Comparison of ENCODE assay signal across 7 cellular contexts in genomic region chr17:30713805-30714204, GRCh38.
DNase-seq lines count a peak whose midpoint lies in the region; ATAC-seq and TF ChIP-seq lines count a peak whose summit lies in the region.
"Not testable (repeated sequence)": the region's sequence is repeated elsewhere in the genome, so short reads cannot be mapped to it uniquely, and the experiment has no call there.

No MANE protein-coding gene starts in this region.

- H3K9me2 ChIP-seq in OCI-LY7 (ENCODE audit: insufficient read depth, low read length), result not testable (repeated sequence)

- H2AFZ ChIP-seq in OCI-LY7 (ENCODE audit: low read length), result not testable (repeated sequence)

- H3K4me2 ChIP-seq in OCI-LY7 (ENCODE audit: low read length), result peak overlapping the region; percentile 62

- H3K27me3 Mint-ChIP-seq in dendritic cell treated with granulocyte-macrophage colony-stimulating factor and Interleukin-4, amounts not matched to agents 40 ng/mL and 50 ng/mL, for 4 days; nephron progenitor cell (ENCODE audit: low read depth, poor library complexity); type B pancreatic cell: not testable (repeated sequence)

- H3K4me3 ChIP-seq in LNCaP clone FGC (ENCODE audit: low read depth, low read length), result not testable (repeated sequence)
- peak overlapping the region; percentile 1 for H3K4me3 ChIP-seq in OCI-LY7 (ENCODE audit: low read depth, low read length, poor library complexity, severe bottlenecking)

- not testable (repeated sequence) for BruUV-seq in OCI-LY7 (replicated peaks; lab: Mats Ljungman, UMichigan)

- ATAC-seq in Right ventricle myocardium superior (ENCODE audit: poor library complexity), result not testable (repeated sequence)

- H3K27ac ChIP-seq in OCI-LY7 (ENCODE audit: low read depth, low read length, poor library complexity, severe bottlenecking), result peak overlapping the region; percentile 61

- peaks cover 92% of the 10 kb centered on the region for H3K79me2 ChIP-seq in OCI-LY7 (ENCODE audit: insufficient read depth, low read depth, low read length)

- intact Hi-C loops in OCI-LY7 (cut with micrococcal nuclease; ENCODE audit: unreplicated experiment); dendritic cell treated with granulocyte-macrophage colony-stimulating factor and Interleukin-4, amounts not matched to agents 40 ng/mL and 50 ng/mL, for 4 days (cut with micrococcal nuclease); Right ventricle myocardium superior (cut with DNase I): not testable (repeated sequence)

- H3K9me3 ChIP-seq in OCI-LY7 (ENCODE audit: low read length), result not testable (repeated sequence)

- H3K36me3 ChIP-seq in OCI-LY7 (ENCODE audit: insufficient read depth, low read length), result peaks cover 13% of the 10 kb centered on the region; the same call in 1 of the 2 replicates

- not testable (repeated sequence) for TF ChIP-seq CTCF in LNCaP clone FGC (IDR thresholded peaks at IDR 0.05; ENCODE audit: control insufficient read depth, extremely low read depth, insufficient read depth); OCI-LY7 (conservative IDR thresholded peaks at IDR 0.05; ENCODE audit: low read length); nephron progenitor cell (IDR thresholded peaks at IDR 0.05); type B pancreatic cell (conservative IDR thresholded peaks at IDR 0.05)

- H4K20me1 ChIP-seq in OCI-LY7 (ENCODE audit: insufficient read depth, low read length), result not testable (repeated sequence)

- H3K36me3 Mint-ChIP-seq in dendritic cell treated with granulocyte-macrophage colony-stimulating factor and Interleukin-4, amounts not matched to agents 40 ng/mL and 50 ng/mL, for 4 days (ENCODE audit: low read depth), result peaks cover 26% of the 10 kb centered on the region
- H3K36me3 Mint-ChIP-seq in nephron progenitor cell (ENCODE audit: low read depth), result peaks cover 19% of the 10 kb centered on the region
- not testable (repeated sequence) for H3K36me3 Mint-ChIP-seq in type B pancreatic cell

- H3K4me3 Mint-ChIP-seq in dendritic cell treated with granulocyte-macrophage colony-stimulating factor and Interleukin-4, amounts not matched to agents 40 ng/mL and 50 ng/mL, for 4 days; nephron progenitor cell: not testable (repeated sequence)
- peak overlapping the region; percentile 29 for H3K4me3 Mint-ChIP-seq in type B pancreatic cell

- peak; percentile 9 for DNase-seq in DMS53 (lab: John Stamatoyannopoulos, UW)
- peak; percentile 38 for DNase-seq in LNCaP clone FGC (ENCODE audit: low read depth)
- DNase-seq in OCI-LY7 (ENCODE audit: low spot score); nephron progenitor cell; type B pancreatic cell (ENCODE audit: extremely low spot score, unreplicated experiment): not testable (repeated sequence)
- DNase-seq in Right ventricle myocardium superior, result peak; percentile 2

- peak overlapping the region; percentile 58 for H3K27ac Mint-ChIP-seq in dendritic cell treated with granulocyte-macrophage colony-stimulating factor and Interleukin-4, amounts not matched to agents 40 ng/mL and 50 ng/mL, for 4 days
- H3K27ac Mint-ChIP-seq in nephron progenitor cell (peak overlapping the region; percentile 92), type B pancreatic cell (peak overlapping the region; percentile 7)

- not testable (repeated sequence) for H3K9me3 Mint-ChIP-seq in dendritic cell treated with granulocyte-macrophage colony-stimulating factor and Interleukin-4, amounts not matched to agents 40 ng/mL and 50 ng/mL, for 4 days; nephron progenitor cell; type B pancreatic cell

- peaks cover 79% of the 10 kb centered on the region for H3K4me1 Mint-ChIP-seq in dendritic cell treated with granulocyte-macrophage colony-stimulating factor and Interleukin-4, amounts not matched to agents 40 ng/mL and 50 ng/mL, for 4 days (ENCODE audit: low read depth)
- H3K4me1 Mint-ChIP-seq in nephron progenitor cell, result peaks cover 20% of the 10 kb centered on the region
- peaks cover 18% of the 10 kb centered on the region for H3K4me1 Mint-ChIP-seq in type B pancreatic cell (ENCODE audit: unreplicated experiment)

- peaks cover 50% of the 10 kb centered on the region for H3K4me1 ChIP-seq in OCI-LY7 (ENCODE audit: insufficient read depth, low read length, poor library complexity, severe bottlenecking)

- POLR2A ChIA-PET in OCI-LY7 (lab: Charles Lee), result not testable (repeated sequence)

- CTCF ChIA-PET in OCI-LY7 (lab: Charles Lee; ENCODE audit: unreplicated experiment), result not testable (repeated sequence)

Comparison
In these comparisons a context has a peak if more than half of its experiments do, and no peak if none do; other contexts are left out.
1. H3K27ac Mint-ChIP-seq: peak in every context shown above with its lines; median percentile 92 in nephron progenitor cell; 58 in dendritic cell treated with granulocyte-macrophage colony-stimulating factor and Interleukin-4, amounts not matched to agents 40 ng/mL and 50 ng/mL, for 4 days; 7 in type B pancreatic cell.